In genomic region chr15:100113351-100114075, GRCh38 we compare ENCODE assay signal across 13 cellular contexts.
DNase-seq lines count a peak whose midpoint lies in the region; ATAC-seq and TF ChIP-seq lines count a peak whose summit lies in the region.
"Had no signal": no experiment of that assay in that cellular context is flagged by ENCODE, and none has a peak within 500 bp of the region (broad histone marks: within the 10 kb centered on the region; RNA-seq: fewer than 3 reads in every experiment).

No MANE protein-coding gene starts in this region.

- POLR2A ChIA-PET in MCF 10A (lab: Yijun Ruan, JAX) = no interaction called here

- no TSS peak for BruUV-seq in MCF 10A (replicated peaks; lab: Mats Ljungman, UMichigan)

- WGBS in psoas muscle, 3 donors = 58 to 72% (median 68%) methylated on average over 16 of the region's 16 CpGs
- 13 to 18% methylated on average over 16 of the region's 16 CpGs for WGBS in aorta, 2 donors

- no peaks in the 10 kb centered on the region for H3K27me3 Mint-ChIP-seq in MCF 10A (ENCODE audit: insufficient read depth, unreplicated experiment)
- H3K27me3 Mint-ChIP-seq in HFFc6 (ENCODE audit: insufficient read depth) = peaks cover 13% of the 10 kb centered on the region

- DNase-seq in breast epithelium (ENCODE audit: low spot score in 2 of 2) (no peak), MCF 10A (ENCODE audit: unreplicated experiment) (no peak), left ventricle myocardium inferior (peak; percentile 44), psoas muscle (no peak), aorta (peak; percentile 61 to 75), DMS 273 (lab: John Stamatoyannopoulos, UW; ENCODE audit: unreplicated experiment) (no peak), HFFc6 (no peak)
- DNase-seq: amniotic stem cell; DMS 273 treated with DMSO at 0.1 percent for 48 hours; stimulated activated CD4-positive, alpha-beta T cell treated with anti-CD3 and anti-CD28 coated beads, Interleukin-2, amount 100 ng/mL, for 24 hours; stimulated activated naive CD4-positive, alpha-beta T cell had no signal

- no peaks in the 10 kb centered on the region for H3K4me1 ChIP-seq in breast epithelium
- H3K4me1 ChIP-seq in left ventricle myocardium inferior = peaks cover 75% of the 10 kb centered on the region
- H3K4me1 ChIP-seq in psoas muscle = peaks cover 22% of the 10 kb centered on the region
- H3K4me1 ChIP-seq in aorta (ENCODE audit: control insufficient read depth in 1 of 2, insufficient read depth in 2 of 2, low read length in 2 of 2) = peaks cover 0 to 4% of the 10 kb centered on the region in 2 donors

- TF ChIP-seq CTCF in breast epithelium (IDR thresholded peaks at IDR 0.05) = no peak
- TF ChIP-seq CTCF in MCF 10A (IDR thresholded peaks at IDR 0.05; ENCODE audit: unreplicated experiment) = no peak
- TF ChIP-seq CTCF in left ventricle myocardium inferior (IDR thresholded peaks at IDR 0.05; ENCODE audit: borderline replicate concordance) = no peak
- no peak for TF ChIP-seq CTCF in psoas muscle (IDR thresholded peaks at IDR 0.05)
- TF ChIP-seq CTCF in HFFc6 (IDR thresholded peaks at IDR 0.05) = no peak

- H3K27me3 ChIP-seq in breast epithelium = no peaks in the 10 kb centered on the region
- no peaks in the 10 kb centered on the region for H3K27me3 ChIP-seq in left ventricle myocardium inferior (ENCODE audit: low read depth)
- H3K27me3 ChIP-seq in psoas muscle (ENCODE audit: insufficient read depth in 3 of 3, low read length in 2 of 3) = no peaks in the 10 kb centered on the region
- no peaks in the 10 kb centered on the region for H3K27me3 ChIP-seq in aorta (ENCODE audit: control insufficient read depth in 1 of 2, insufficient read depth in 2 of 2, low read length in 1 of 2)

- H3K36me3 Mint-ChIP-seq in MCF 10A (ENCODE audit: insufficient read depth, unreplicated experiment) = no peaks in the 10 kb centered on the region
- no peaks in the 10 kb centered on the region for H3K36me3 Mint-ChIP-seq in HFFc6 (ENCODE audit: low read depth)

- no peak for TF ChIP-seq POLR2A in breast epithelium (IDR thresholded peaks at IDR 0.05)

- H3K9me3 Mint-ChIP-seq in MCF 10A (ENCODE audit: unreplicated experiment) (no peaks in the 10 kb centered on the region), HFFc6 (peaks cover 55% of the 10 kb centered on the region)

- peaks cover 31% of the 10 kb centered on the region for H3K4me1 Mint-ChIP-seq in MCF 10A (ENCODE audit: insufficient read depth, unreplicated experiment)
- peaks cover 18% of the 10 kb centered on the region; the same call in 1 of the 2 replicates for H3K4me1 Mint-ChIP-seq in HFFc6 (ENCODE audit: low read depth)

- ATAC-seq in psoas muscle (no peak), aorta (ENCODE audit: low FRiP score) (no peak), GM19035 (IDR thresholded peaks at IDR 0.05; ENCODE audit: unreplicated experiment) (no peak)
- ATAC-seq: A549 had no signal

- H3K4me3 ChIP-seq in breast epithelium = no peak overlapping the region
- peak overlapping the region; percentile 59 for H3K4me3 ChIP-seq in left ventricle myocardium inferior
- no peak overlapping the region for H3K4me3 ChIP-seq in psoas muscle
- H3K4me3 ChIP-seq in aorta (ENCODE audit: low read length in 2 of 2) = no peak overlapping the region
- H3K4me3 ChIP-seq: A549 had no signal

- CTCF ChIA-PET in MCF 10A (lab: Yijun Ruan, JAX) = interaction anchor here (0.6 to 1.2 kb wide), 4 partner anchors 19 to 460 kb away, joined by 3 to 4 read pairs (median 3); no protein-coding TSS in a partner anchor

- H3K27ac Mint-ChIP-seq in MCF 10A (ENCODE audit: low read depth, unreplicated experiment) (no peak overlapping the region), HFFc6 (no peak overlapping the region)

- intact Hi-C loops in breast epithelium (cut with DNase I; ENCODE audit: low total_unique reads) (no loop called here), MCF 10A (cut with micrococcal nuclease) (loop anchor here (2.0 kb wide), 1 partner anchor 145 kb away; no protein-coding TSS in a partner anchor), left ventricle myocardium inferior (cut with micrococcal nuclease) (no loop called here), psoas muscle (cut with DNase I) (no loop called here), aorta (cut with DNase I) (loop anchor here (1.0 to 5.0 kb wide), 2 partner anchors 80 to 81 kb away; no protein-coding TSS in a partner anchor)

- H3K27ac ChIP-seq in breast epithelium (peak overlapping the region; percentile 45 to 74), left ventricle myocardium inferior (replicated peaks) (peak overlapping the region; percentile 96), psoas muscle (peak overlapping the region; percentile 58), aorta (ENCODE audit: low read depth in 1 of 2, low read length in 2 of 2) (peak overlapping the region; percentile 95 to 99)
- H3K27ac ChIP-seq: A549 had no signal

- H3K36me3 ChIP-seq in breast epithelium = no peaks in the 10 kb centered on the region
- no peaks in the 10 kb centered on the region for H3K36me3 ChIP-seq in left ventricle myocardium inferior
- peaks cover 0 to 33% of the 10 kb centered on the region in 2 donors for H3K36me3 ChIP-seq in psoas muscle (ENCODE audit: insufficient read depth in 1 of 2, low read depth in 1 of 2)
- H3K36me3 ChIP-seq in aorta (ENCODE audit: control insufficient read depth in 1 of 2, insufficient read depth in 2 of 2, low read length in 1 of 2) = no peaks in the 10 kb centered on the region

- H3K9me3 ChIP-seq in breast epithelium (no peaks in the 10 kb centered on the region), left ventricle myocardium inferior (replicated peaks) (no peaks in the 10 kb centered on the region), psoas muscle (no peaks in the 10 kb centered on the region), aorta (ENCODE audit: control insufficient read depth, low read length) (no peaks in the 10 kb centered on the region)
- H3K9me3 ChIP-seq: A549 had no signal

- H3K4me3 Mint-ChIP-seq in MCF 10A (ENCODE audit: unreplicated experiment) (no peak overlapping the region), HFFc6 (no peak overlapping the region)

Comparison
In these comparisons a context has a peak if more than half of its experiments do, and no peak if none do; other contexts are left out.
1. intact Hi-C loops: an anchor here in MCF 10A (2.0 kb wide) and aorta (1.0 to 5.0 kb wide); none called in breast epithelium, left ventricle myocardium inferior and psoas muscle.
2. DNase-seq: peak in left ventricle myocardium inferior (single experiment) and aorta (2 of 2); none in breast epithelium (0 of 2), MCF 10A (single experiment), psoas muscle (0 of 2), DMS 273 (single experiment) and HFFc6 (single experiment).
3. Peak in every context shown above with its lines, with median percentiles within 50 percentile points of each other: H3K27ac ChIP-seq.